ENCODE assay signal across 28 cellular contexts in the genomic region with DNA sequence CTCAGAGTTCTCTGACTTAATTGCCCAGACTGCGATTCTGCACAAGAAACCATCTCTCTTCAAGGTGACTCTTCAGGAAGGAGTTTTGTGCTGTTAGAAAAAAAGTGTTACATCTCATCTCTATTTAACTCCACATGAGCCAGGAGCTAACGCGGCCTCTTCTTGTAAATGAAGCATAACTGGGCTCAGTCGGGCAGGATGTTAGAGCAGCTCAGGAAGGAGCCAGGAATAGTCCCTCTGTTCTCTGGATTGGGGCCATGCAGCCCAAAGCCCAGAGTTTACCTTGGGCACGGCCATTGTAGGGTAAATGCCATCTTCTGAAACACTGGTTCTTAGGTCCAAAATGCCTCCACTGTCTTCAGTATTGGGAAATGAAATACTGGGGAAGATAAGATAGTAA.
"Had no signal": no experiment of that assay in that cellular context is flagged by ENCODE, and none has a peak within 500 bp of the region (broad histone marks: within the 10 kb centered on the region; RNA-seq: fewer than 3 reads in every experiment).

No MANE protein-coding gene starts in this region.

- H3K4me3 Mint-ChIP-seq: activated CD4-positive, alpha-beta T cell treated with anti-CD3 and anti-CD28 coated beads, Interleukin-2, amount 10 ng/mL, durations not matched to agents 7 days and 5 days; activated CD8-positive, alpha-beta memory T cell treated with anti-CD3 and anti-CD28 coated beads, Interleukin-2, amount 10 ng/mL, durations not matched to agents 7 days and 5 days; activated CD8-positive, alpha-beta T cell treated with anti-CD3 and anti-CD28 coated beads, Interleukin-2, amount 10 ng/mL, durations not matched to agents 7 days and 5 days; activated naive CD4-positive, alpha-beta T cell treated with anti-CD3 and anti-CD28 coated beads, Interleukin-2, amount 10 ng/mL, durations not matched to agents 7 days and 5 days; activated naive CD8-positive, alpha-beta T cell treated with anti-CD3 and anti-CD28 coated beads, Interleukin-2, amount 10 ng/mL, durations not matched to agents 7 days and 5 days; activated T-helper 1 cell treated with anti-CD3 and anti-CD28 coated beads, Interleukin-12 subunit alpha, Interleukin-12 subunit beta, Interleukin-2, Interleukin-4 antibody, amounts not matched to agents 30 ng/mL and 10 ng/mL and 1 ng/mL, durations not matched to agents 14 hours and 24 hours and 36 hours; brain; dendritic cell treated with granulocyte-macrophage colony-stimulating factor and Interleukin-4, amounts not matched to agents 40 ng/mL and 50 ng/mL, for 4 days; endodermal cell; WTC11 had no signal

- H3K27me3 Mint-ChIP-seq: activated naive CD4-positive, alpha-beta T cell treated with anti-CD3 and anti-CD28 coated beads, Interleukin-2, amount 10 ng/mL, durations not matched to agents 7 days and 5 days; brain; dendritic cell treated with granulocyte-macrophage colony-stimulating factor and Interleukin-4, amounts not matched to agents 40 ng/mL and 50 ng/mL, for 4 days had no signal

- H3K9me3 Mint-ChIP-seq: activated CD4-positive, alpha-beta T cell treated with anti-CD3 and anti-CD28 coated beads, Interleukin-2, amount 10 ng/mL, durations not matched to agents 7 days and 5 days; activated naive CD4-positive, alpha-beta T cell treated with anti-CD3 and anti-CD28 coated beads, Interleukin-2, amount 10 ng/mL, durations not matched to agents 7 days and 5 days; activated naive CD4-positive, alpha-beta T cell treated with anti-CD3 and anti-CD28 coated beads, Interleukin-2, amount 50 U/mL, for 72 hours; activated T-helper 1 cell treated with anti-CD3 and anti-CD28 coated beads, Interleukin-12 subunit alpha, Interleukin-12 subunit beta, Interleukin-2, Interleukin-4 antibody, amounts not matched to agents 30 ng/mL and 10 ng/mL and 1 ng/mL, durations not matched to agents 14 hours and 24 hours and 36 hours; activated T-helper 2 cell treated with anti-CD3 and anti-CD28 coated beads, Interferon-gamma antibody, Interleukin-2, Interleukin-4, amounts not matched to agents 10 μg/mL and 5 μg/mL and 100 μg/mL, durations not matched to agents 14 hours and 24 hours and 36 hours; brain had no signal

- DNase-seq: activated CD4-positive, alpha-beta T cell treated with anti-CD3 and anti-CD28 coated beads for 1 hour; activated CD4-positive, alpha-beta T cell treated with anti-CD3 and anti-CD28 coated beads for 4 hours; activated CD4-positive, alpha-beta T cell treated with anti-CD3 and anti-CD28 coated beads, Interleukin-2, amount 10 ng/mL, durations not matched to agents 7 days and 5 days; activated CD4-positive, alpha-beta T cell treated with anti-CD3 and anti-CD28 coated beads, Interleukin-2, amount 50 U/mL, for 4 hours; activated CD8-positive, alpha-beta memory T cell treated with anti-CD3 and anti-CD28 coated beads, Interleukin-2, amount 10 ng/mL, durations not matched to agents 7 days and 5 days; activated CD8-positive, alpha-beta memory T cell treated with anti-CD3 and anti-CD28 coated beads, Interleukin-2, amount 50 U/mL, for 4 hours; activated CD8-positive, alpha-beta T cell treated with anti-CD3 and anti-CD28 coated beads, Interleukin-2, amount 10 ng/mL, durations not matched to agents 7 days and 5 days; activated gamma-delta T cell; activated naive CD4-positive, alpha-beta T cell; activated naive CD4-positive, alpha-beta T cell treated with anti-CD3 and anti-CD28 coated beads, Interleukin-2, amount 10 ng/mL, durations not matched to agents 7 days and 5 days; activated naive CD8-positive, alpha-beta T cell treated with anti-CD3 and anti-CD28 coated beads, Interleukin-2, amount 10 ng/mL, durations not matched to agents 7 days and 5 days; activated T-cell treated with anti-CD3 and anti-CD28 coated beads, Interleukin-2, amount 50 U/mL, for 1 hour; activated T-cell treated with anti-CD3 and anti-CD28 coated beads, Interleukin-2, amount 50 U/mL, for 48 hours; central memory CD4-positive, alpha-beta T cell; effector memory CD4-positive, alpha-beta T cell; endodermal cell; foreskin keratinocyte; gastrocnemius medialis; glutamatergic neuron; heart left ventricle; T-helper 2 cell had no signal

- H3K27ac Mint-ChIP-seq: activated CD4-positive, alpha-beta T cell treated with anti-CD3 and anti-CD28 coated beads, Interleukin-2, amount 10 ng/mL, durations not matched to agents 7 days and 5 days; activated CD8-positive, alpha-beta memory T cell treated with anti-CD3 and anti-CD28 coated beads, Interleukin-2, amount 10 ng/mL, durations not matched to agents 7 days and 5 days; activated CD8-positive, alpha-beta T cell treated with anti-CD3 and anti-CD28 coated beads, Interleukin-2, amount 10 ng/mL, durations not matched to agents 7 days and 5 days; activated naive CD4-positive, alpha-beta T cell treated with anti-CD3 and anti-CD28 coated beads, Interleukin-2, amount 10 ng/mL, durations not matched to agents 7 days and 5 days; activated naive CD4-positive, alpha-beta T cell treated with anti-CD3 and anti-CD28 coated beads, Interleukin-2, amount 50 U/mL, for 72 hours; activated naive CD8-positive, alpha-beta T cell treated with anti-CD3 and anti-CD28 coated beads, Interleukin-2, amount 10 ng/mL, durations not matched to agents 7 days and 5 days; activated T-helper 1 cell treated with anti-CD3 and anti-CD28 coated beads, Interleukin-12 subunit alpha, Interleukin-12 subunit beta, Interleukin-2, Interleukin-4 antibody, amounts not matched to agents 30 ng/mL and 10 ng/mL and 1 ng/mL, durations not matched to agents 14 hours and 24 hours and 36 hours; activated T-helper 2 cell treated with anti-CD3 and anti-CD28 coated beads, Interferon-gamma antibody, Interleukin-2, Interleukin-4, amounts not matched to agents 10 μg/mL and 5 μg/mL and 100 μg/mL, durations not matched to agents 14 hours and 24 hours and 36 hours; dendritic cell treated with granulocyte-macrophage colony-stimulating factor and Interleukin-4, amounts not matched to agents 40 ng/mL and 50 ng/mL, for 4 days; endodermal cell; WTC11 had no signal

- H3K36me3 Mint-ChIP-seq: activated CD8-positive, alpha-beta memory T cell treated with anti-CD3 and anti-CD28 coated beads, Interleukin-2, amount 10 ng/mL, durations not matched to agents 7 days and 5 days; activated naive CD4-positive, alpha-beta T cell treated with anti-CD3 and anti-CD28 coated beads, Interleukin-2, amount 10 ng/mL, durations not matched to agents 7 days and 5 days; activated naive CD4-positive, alpha-beta T cell treated with anti-CD3 and anti-CD28 coated beads, Interleukin-2, amount 50 U/mL, for 72 hours; brain; WTC11 had no signal

- ATAC-seq: activated CD8-positive, alpha-beta memory T cell treated with anti-CD3 and anti-CD28 coated beads, Interleukin-2, amount 10 ng/mL, durations not matched to agents 7 days and 5 days; activated CD8-positive, alpha-beta T cell treated with anti-CD3 and anti-CD28 coated beads, Interleukin-2, amount 10 ng/mL, durations not matched to agents 7 days and 5 days; activated naive CD4-positive, alpha-beta T cell treated with anti-CD3 and anti-CD28 coated beads, Interleukin-2, amount 50 U/mL, for 72 hours; esophagus mucosa; foreskin keratinocyte; gastrocnemius medialis; heart left ventricle; WTC11 had no signal

- H3K4me1 Mint-ChIP-seq: activated CD4-positive, alpha-beta T cell treated with anti-CD3 and anti-CD28 coated beads, Interleukin-2, amount 10 ng/mL, durations not matched to agents 7 days and 5 days; activated naive CD4-positive, alpha-beta T cell treated with anti-CD3 and anti-CD28 coated beads, Interleukin-2, amount 10 ng/mL, durations not matched to agents 7 days and 5 days had no signal
